Comparison of ENCODE assay signal across 21 cellular contexts in the genomic region with DNA sequence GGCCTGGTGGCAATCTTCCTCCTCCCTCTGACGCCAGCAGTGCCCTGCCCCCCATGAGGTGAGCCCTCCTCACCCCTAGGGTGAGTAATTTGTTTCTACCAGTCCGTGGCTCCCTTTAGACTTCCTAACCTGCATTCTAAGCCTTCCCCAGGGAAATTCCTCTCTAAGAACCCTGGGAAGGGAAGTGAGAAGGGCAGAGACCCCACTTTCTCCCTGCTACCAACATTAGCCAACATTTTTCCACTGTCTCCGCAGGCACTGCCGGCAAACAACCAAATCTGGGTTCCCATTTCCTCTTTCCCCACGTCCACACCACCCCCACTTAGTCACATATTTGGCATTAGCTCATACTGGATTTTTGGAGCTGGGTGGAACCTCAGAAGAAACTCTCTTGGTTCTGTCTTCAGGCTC.
DNase-seq lines count a peak whose midpoint lies in the region; ATAC-seq and TF ChIP-seq lines count a peak whose summit lies in the region.
"Had no signal": no experiment of that assay in that cellular context is flagged by ENCODE, and none has a peak within 500 bp of the region (broad histone marks: within the 10 kb centered on the region; RNA-seq: fewer than 3 reads in every experiment).

No MANE protein-coding gene starts in this region.

- H3F3A ChIP-seq in GM23338 (replicated peaks; ENCODE audit: low read depth), result no peaks in the 10 kb centered on the region

- no peaks in the 10 kb centered on the region for H3K9me3 Mint-ChIP-seq in GM23338
- H3K9me3 Mint-ChIP-seq: activated naive CD8-positive, alpha-beta T cell treated with anti-CD3 and anti-CD28 coated beads, Interleukin-2, amount 50 U/mL, for 24 hours; activated T-helper 1 cell treated with anti-CD3 and anti-CD28 coated beads, Interleukin-12 subunit alpha, Interleukin-12 subunit beta, Interleukin-2, Interleukin-4 antibody, amounts not matched to agents 30 ng/mL and 10 ng/mL and 1 ng/mL, durations not matched to agents 14 hours and 24 hours and 36 hours; CD4-positive, alpha-beta T cell; stimulated activated effector memory CD8-positive, alpha-beta T cell treated with anti-CD3 and anti-CD28 coated beads, Interleukin-12 subunit alpha, Interleukin-12 subunit beta, amount 100 ng/mL, for 72 hours; T-helper 1 cell treated with Interleukin-12 subunit alpha and Interleukin-12 subunit beta and Interleukin-4 antibody, amounts not matched to agents 30 μg/mL and 1 μg/mL, for 36 hours; type B pancreatic cell had no signal

- TF ChIP-seq CTCF in GM23338 (conservative IDR thresholded peaks at IDR 0.05; ENCODE audit: low read depth in 2 of 2) (no peak), ascending aorta (IDR thresholded peaks at IDR 0.05) (no peak), WERI-Rb-1 (IDR thresholded peaks at IDR 0.05; ENCODE audit: low read depth, low read length) (no peak)

- H3K27me3 ChIP-seq in GM23338 (ENCODE audit: insufficient read depth) (no peaks in the 10 kb centered on the region), ascending aorta (no peaks in the 10 kb centered on the region), WERI-Rb-1 (ENCODE audit: insufficient read depth, low read depth, severe bottlenecking) (no peaks in the 10 kb centered on the region)

- peaks cover 15% of the 10 kb centered on the region for H3K4me1 ChIP-seq in GM23338 (ENCODE audit: insufficient read depth)
- H3K4me1 ChIP-seq in ascending aorta, result peaks cover 9 to 17% of the 10 kb centered on the region in 2 donors

- H3K27me3 Mint-ChIP-seq in GM23338 (ENCODE audit: insufficient read depth, low read depth, poor library complexity), result no peaks in the 10 kb centered on the region
- H3K27me3 Mint-ChIP-seq: type B pancreatic cell had no signal

- H3K9me3 ChIP-seq in ascending aorta, result no peaks in the 10 kb centered on the region
- no peaks in the 10 kb centered on the region for H3K9me3 ChIP-seq in WERI-Rb-1 (ENCODE audit: severe bottlenecking)
- H3K9me3 ChIP-seq: HAP-1 had no signal

- peaks cover 14% of the 10 kb centered on the region for H3K9me2 ChIP-seq in GM23338 (ENCODE audit: insufficient read depth)

- no peak overlapping the region for H2AFZ ChIP-seq in GM23338

- no peak overlapping the region for H3K4me2 ChIP-seq in GM23338

- peaks cover 36% of the 10 kb centered on the region for H3K4me1 Mint-ChIP-seq in GM23338
- H3K4me1 Mint-ChIP-seq: activated naive CD8-positive, alpha-beta T cell treated with anti-CD3 and anti-CD28 coated beads, Interleukin-2, amount 50 U/mL, for 24 hours; stimulated activated effector memory CD8-positive, alpha-beta T cell treated with anti-CD3 and anti-CD28 coated beads, Interleukin-12 subunit alpha, Interleukin-12 subunit beta, amount 100 ng/mL, for 72 hours had no signal

- peaks cover 29% of the 10 kb centered on the region for H3K36me3 Mint-ChIP-seq in GM23338 (ENCODE audit: low read depth)
- H3K36me3 Mint-ChIP-seq: stimulated activated effector memory CD8-positive, alpha-beta T cell treated with anti-CD3 and anti-CD28 coated beads, Interleukin-12 subunit alpha, Interleukin-12 subunit beta, amount 100 ng/mL, for 72 hours had no signal

- H3K4me3 Mint-ChIP-seq in GM23338, result no peak overlapping the region
- H3K4me3 Mint-ChIP-seq: activated naive CD8-positive, alpha-beta T cell treated with anti-CD3 and anti-CD28 coated beads, Interleukin-2, amount 50 U/mL, for 24 hours; activated T-helper 1 cell treated with anti-CD3 and anti-CD28 coated beads, Interleukin-12 subunit alpha, Interleukin-12 subunit beta, Interleukin-2, Interleukin-4 antibody, amounts not matched to agents 30 ng/mL and 10 ng/mL and 1 ng/mL, durations not matched to agents 14 hours and 24 hours and 36 hours; CD4-positive, alpha-beta T cell; stimulated activated effector memory CD8-positive, alpha-beta T cell treated with anti-CD3 and anti-CD28 coated beads, Interleukin-12 subunit alpha, Interleukin-12 subunit beta, amount 100 ng/mL, for 72 hours; T-helper 1 cell treated with Interleukin-12 subunit alpha and Interleukin-12 subunit beta and Interleukin-4 antibody, amounts not matched to agents 30 μg/mL and 1 μg/mL, for 36 hours; type B pancreatic cell had no signal

- H3K4me3 ChIP-seq in GM23338 (no peak overlapping the region), ascending aorta (no peak overlapping the region), WERI-Rb-1 (ENCODE audit: low read depth, low read length) (no peak overlapping the region)
- H3K4me3 ChIP-seq: HAP-1 had no signal

- no peaks in the 10 kb centered on the region for H4K20me1 ChIP-seq in GM23338 (replicated peaks; ENCODE audit: insufficient read depth)

- no peaks in the 10 kb centered on the region; the same call in 1 of the 2 replicates for H3K36me3 ChIP-seq in GM23338 (ENCODE audit: insufficient read depth)
- H3K36me3 ChIP-seq in ascending aorta, result peaks cover 0 to 3% of the 10 kb centered on the region in 2 donors
- peaks cover 5% of the 10 kb centered on the region; the same call in 1 of the 2 replicates for H3K36me3 ChIP-seq in WERI-Rb-1
- H3K36me3 ChIP-seq: HAP-1 had no signal

- intact Hi-C loops in ascending aorta (cut with DNase I) (loop anchor here (10.0 kb wide), 1 partner anchor 1503 kb away; no protein-coding TSS in a partner anchor), sciatic nerve (cut with DNase I) (no loop called here)

- DNase-seq in GM23338 (ENCODE audit: low spot score) (no peak), ascending aorta (ENCODE audit: low spot score in 2 of 2) (no peak), fibroblast of peridontal ligament (ENCODE audit: extremely low read depth) (peak; percentile 60), sciatic nerve (ENCODE audit: low spot score) (no peak), H4 (ENCODE audit: low spot score) (no peak), WERI-Rb-1 (no peak), DMS114 treated with DMSO at 0.1 percent for 48 hours (lab: John Stamatoyannopoulos, UW; ENCODE audit: unreplicated experiment) (no peak)
- DNase-seq: activated naive CD8-positive, alpha-beta T cell treated with anti-CD3 and anti-CD28 coated beads, Interleukin-2, amount 50 U/mL, for 24 hours; CD4-positive, alpha-beta T cell; central memory CD4-positive, alpha-beta T cell; effector memory CD4-positive, alpha-beta T cell; NCI-H1436 treated with DMSO at 0.1 percent for 48 hours; NCI-H2227 treated with DMSO at 0.1 percent for 48 hours; Right ventricle myocardium superior had no signal

- ATAC-seq in GM23338 (no peak), sciatic nerve (peak; percentile 31), HG02852 (IDR thresholded peaks at IDR 0.05; ENCODE audit: unreplicated experiment) (no peak)
- ATAC-seq: activated naive CD8-positive, alpha-beta T cell treated with anti-CD3 and anti-CD28 coated beads, Interleukin-2, amount 50 U/mL, for 24 hours; left lobe of liver; stimulated activated effector memory CD8-positive, alpha-beta T cell treated with anti-CD3 and anti-CD28 coated beads, Interleukin-12 subunit alpha, Interleukin-12 subunit beta, amount 100 ng/mL, for 72 hours had no signal

- no peak overlapping the region for H3K27ac ChIP-seq in GM23338 (ENCODE audit: low read depth)
- H3K27ac ChIP-seq in ascending aorta, result peak overlapping the region; percentile 29 to 88
- H3K27ac ChIP-seq in WERI-Rb-1, result no peak overlapping the region

- peak overlapping the region; percentile 82 for H3K27ac Mint-ChIP-seq in GM23338
- H3K27ac Mint-ChIP-seq: activated naive CD8-positive, alpha-beta T cell treated with anti-CD3 and anti-CD28 coated beads, Interleukin-2, amount 50 U/mL, for 24 hours; activated T-helper 1 cell treated with anti-CD3 and anti-CD28 coated beads, Interleukin-12 subunit alpha, Interleukin-12 subunit beta, Interleukin-2, Interleukin-4 antibody, amounts not matched to agents 30 ng/mL and 10 ng/mL and 1 ng/mL, durations not matched to agents 14 hours and 24 hours and 36 hours; CD4-positive, alpha-beta T cell; stimulated activated effector memory CD8-positive, alpha-beta T cell treated with anti-CD3 and anti-CD28 coated beads, Interleukin-12 subunit alpha, Interleukin-12 subunit beta, amount 100 ng/mL, for 72 hours; T-helper 1 cell treated with Interleukin-12 subunit alpha and Interleukin-12 subunit beta and Interleukin-4 antibody, amounts not matched to agents 30 μg/mL and 1 μg/mL, for 36 hours; type B pancreatic cell had no signal

- no peaks in the 10 kb centered on the region for H3K79me2 ChIP-seq in GM23338 (replicated peaks; ENCODE audit: insufficient read depth)

TF ChIP-seq in GM23338, 12 proteins besides CTCF, POLR2A, EP300 and RAD21:
- TF ChIP-seq ZNF331 (CRISPR knock-in tag; IDR thresholded peaks at IDR 0.05; ENCODE audit: low read depth), result no peak

Comparison
In these comparisons a context has a peak if more than half of its experiments do, and no peak if none do; other contexts are left out.
1. H3K27ac ChIP-seq: peak in ascending aorta (2 of 2); none in GM23338 (single experiment) and WERI-Rb-1 (single experiment).